24 cellular contexts compared by ENCODE assay signal in genomic region chr15:27235689-27236088, GRCh38.
"Had no signal": no experiment of that assay in that cellular context is flagged by ENCODE, and none has a peak within 500 bp of the region (broad histone marks: within the 10 kb centered on the region; RNA-seq: fewer than 3 reads in every experiment).

No MANE protein-coding gene starts in this region.

- H3K9me3 ChIP-seq: adrenal gland, MG63 had no signal

- H3K27me3 ChIP-seq: adrenal gland, MG63 had no signal

- ATAC-seq: T-helper 17 cell had no signal

- H3K9ac ChIP-seq: KMS-11 had no signal

- H3K4me3 ChIP-seq: adrenal gland, MG63 had no signal

- H3K9me3 Mint-ChIP-seq: activated B cell treated with CpG ODN at 0.5 μM for 24 hours had no signal

- H3K27ac ChIP-seq: adrenal gland, KMS-11 had no signal

- DNase-seq: activated B cell treated with CpG ODN at 0.5 μM for 24 hours; activated CD4-positive, alpha-beta memory T cell treated with anti-CD3 and anti-CD28 coated beads, Interleukin-2, amount 10 ng/mL, durations not matched to agents 7 days and 5 days; activated CD4-positive, alpha-beta T cell treated with anti-CD3 and anti-CD28 coated beads, Interleukin-2, amount 50 U/mL, for 1 hour; activated gamma-delta T cell treated with Interleukin-2 at 50 U/mL for 16 hours; activated naive CD4-positive, alpha-beta T cell treated with anti-CD3 and anti-CD28 coated beads, Interleukin-2, amount 10 ng/mL, durations not matched to agents 7 days and 5 days; activated naive CD8-positive, alpha-beta T cell treated with anti-CD3 and anti-CD28 coated beads, Interleukin-2, amount 10 ng/mL, durations not matched to agents 7 days and 5 days; activated T-cell treated with anti-CD3 and anti-CD28 coated beads for 4 hours; activated T-cell treated with anti-CD3 and anti-CD28 coated beads, Interleukin-2, amount 50 U/mL, for 48 hours; adrenal gland; anterior cingulate cortex; MG63; MV-4-11; NCI-H1092 treated with DMSO at 0.1 percent for 48 hours; NCI-H1417 treated with DMSO at 0.1 percent for 48 hours; NCI-H1694; NCI-H2029; NCI-H2107; NCI-H446; NCI-H524; SHP77 treated with DMSO at 0.1 percent for 48 hours; T-helper 17 cell; T-helper 9 cell had no signal

- H3K4me1 Mint-ChIP-seq: activated B cell treated with CpG ODN at 0.5 μM for 24 hours; activated CD4-positive, alpha-beta memory T cell treated with anti-CD3 and anti-CD28 coated beads, Interleukin-2, amount 10 ng/mL, durations not matched to agents 7 days and 5 days; activated naive CD4-positive, alpha-beta T cell treated with anti-CD3 and anti-CD28 coated beads, Interleukin-2, amount 10 ng/mL, durations not matched to agents 7 days and 5 days; activated naive CD8-positive, alpha-beta T cell treated with anti-CD3 and anti-CD28 coated beads, Interleukin-2, amount 10 ng/mL, durations not matched to agents 7 days and 5 days; T-helper 17 cell had no signal

- H3K27me3 Mint-ChIP-seq: activated B cell treated with CpG ODN at 0.5 μM for 24 hours; activated CD4-positive, alpha-beta memory T cell treated with anti-CD3 and anti-CD28 coated beads, Interleukin-2, amount 10 ng/mL, durations not matched to agents 7 days and 5 days; activated naive CD4-positive, alpha-beta T cell treated with anti-CD3 and anti-CD28 coated beads, Interleukin-2, amount 10 ng/mL, durations not matched to agents 7 days and 5 days; activated naive CD8-positive, alpha-beta T cell treated with anti-CD3 and anti-CD28 coated beads, Interleukin-2, amount 10 ng/mL, durations not matched to agents 7 days and 5 days; T-helper 17 cell had no signal

- H3K36me3 Mint-ChIP-seq: activated naive CD4-positive, alpha-beta T cell treated with anti-CD3 and anti-CD28 coated beads, Interleukin-2, amount 10 ng/mL, durations not matched to agents 7 days and 5 days; activated naive CD8-positive, alpha-beta T cell treated with anti-CD3 and anti-CD28 coated beads, Interleukin-2, amount 10 ng/mL, durations not matched to agents 7 days and 5 days had no signal

- H3K36me3 ChIP-seq: adrenal gland, MG63 had no signal

- H3K4me1 ChIP-seq: adrenal gland had no signal

- H3K27ac Mint-ChIP-seq: activated B cell treated with CpG ODN at 0.5 μM for 24 hours; activated CD4-positive, alpha-beta memory T cell treated with anti-CD3 and anti-CD28 coated beads, Interleukin-2, amount 10 ng/mL, durations not matched to agents 7 days and 5 days; activated naive CD4-positive, alpha-beta T cell treated with anti-CD3 and anti-CD28 coated beads, Interleukin-2, amount 10 ng/mL, durations not matched to agents 7 days and 5 days; activated naive CD8-positive, alpha-beta T cell treated with anti-CD3 and anti-CD28 coated beads, Interleukin-2, amount 10 ng/mL, durations not matched to agents 7 days and 5 days; activated T-helper 2 cell treated with anti-CD3 and anti-CD28 coated beads, Interferon-gamma antibody, Interleukin-2, Interleukin-4, amounts not matched to agents 10 μg/mL and 5 μg/mL and 100 μg/mL, durations not matched to agents 14 hours and 24 hours and 36 hours; T-helper 17 cell had no signal

- H3K4me2 ChIP-seq: KMS-11 had no signal

- H3K4me3 Mint-ChIP-seq: activated B cell treated with CpG ODN at 0.5 μM for 24 hours; activated CD4-positive, alpha-beta memory T cell treated with anti-CD3 and anti-CD28 coated beads, Interleukin-2, amount 10 ng/mL, durations not matched to agents 7 days and 5 days; activated naive CD4-positive, alpha-beta T cell treated with anti-CD3 and anti-CD28 coated beads, Interleukin-2, amount 10 ng/mL, durations not matched to agents 7 days and 5 days; activated naive CD8-positive, alpha-beta T cell treated with anti-CD3 and anti-CD28 coated beads, Interleukin-2, amount 10 ng/mL, durations not matched to agents 7 days and 5 days; T-helper 17 cell had no signal
